ENCODE assay signal across 19 cellular contexts in genomic region chr17:40895106-40895730, GRCh38. TPM values are rescaled to one million over a fixed set of nuclear protein-coding genes. Genes with fewer than 3 reads are reported as not detected.
DNase-seq lines count a peak whose midpoint lies in the region; ATAC-seq, FAIRE-seq and TF ChIP-seq lines count a peak whose summit lies in the region.
"Had no signal": no experiment of that assay in that cellular context is flagged by ENCODE, and none has a peak within 500 bp of the region (broad histone marks: within the 10 kb centered on the region; RNA-seq: fewer than 3 reads in every experiment).

No MANE protein-coding gene starts in this region.

- no peak for FAIRE-seq in H1 (lab: Jason Lieb, UNC)
- FAIRE-seq: H54 had no signal

- H4K91ac ChIP-seq in IMR-90 (ENCODE audit: insufficient read depth, low read depth, low read length), result no peak overlapping the region
- no peak overlapping the region for H4K91ac ChIP-seq in H1 (replicated peaks; ENCODE audit: insufficient read length, low read length)

- TF ChIP-seq CTCF in AG10803 (conservative IDR thresholded peaks at IDR 0.05; ENCODE audit: low read length) (no peak), IMR-90 (conservative IDR thresholded peaks at IDR 0.05; ENCODE audit: low read depth, low read length) (no peak), H1 (IDR thresholded peaks at IDR 0.05; ENCODE audit: control extremely low read depth in 1 of 3, insufficient read depth in 1 of 3, low read depth in 1 of 3, low read length in 3 of 3) (no peak)

- H4K20me1 ChIP-seq in IMR-90 (ENCODE audit: insufficient read depth, low read length), result no peaks in the 10 kb centered on the region
- H4K20me1 ChIP-seq in H1 (replicated peaks in 1 of 2; ENCODE audit: control insufficient read depth in 1 of 2, insufficient read depth in 2 of 2, low read length in 2 of 2), result no peaks in the 10 kb centered on the region

- CTCF ChIA-PET in IMR-90 (lab: Yijun Ruan, JAX) (no interaction called here), H1 (lab: Charles Lee; ENCODE audit: partially characterized antibody) (interaction anchor here (0.9 kb wide), 1 partner anchor 434 kb away, joined by 3 read pairs; no protein-coding TSS in a partner anchor)

- no TSS peak for BruUV-seq in IMR-90 (replicated peaks; lab: Mats Ljungman, UMichigan)

- H3K36me3 ChIP-seq in IMR-90 (ENCODE audit: control insufficient read depth, insufficient read depth, low read length) (no peaks in the 10 kb centered on the region), H1 (ENCODE audit: control insufficient read depth in 2 of 4, insufficient read depth in 4 of 4, low read length in 3 of 4) (no peaks in the 10 kb centered on the region)

- no peak overlapping the region for H3K4ac ChIP-seq in IMR-90 (ENCODE audit: low read depth, low read length)
- H3K4ac ChIP-seq in H1 (replicated peaks; ENCODE audit: insufficient read length, low read depth, low read length), result no peak overlapping the region

- WGBS in IMR-90 (ENCODE audit: extremely low coverage in 2 of 2, insufficient read length in 1 of 2), 2 experiments, result no CpG with 5 or more reads among the region's 9 CpGs
- WGBS in H1 (ENCODE audit: extremely low coverage in 1 of 2, insufficient coverage in 1 of 2, insufficient read length in 1 of 2, insufficient replicate concordance in 2 of 2, low coverage in 1 of 2, low lambda C conversion rate in 2 of 2, missing lambda C conversion rate in 1 of 2), 2 experiments, result 92% methylated on average over 9 of the region's 9 CpGs; no CpG with 5 or more reads in 1 of the 2 experiments

- POLR2A ChIA-PET in IMR-90 (lab: Charles Lee; ENCODE audit: unreplicated experiment), result no interaction called here
- POLR2A ChIA-PET in H1 (lab: Charles Lee; ENCODE audit: partially characterized antibody), result no interaction called here

- H3K4me1 ChIP-seq in IMR-90 (ENCODE audit: control insufficient read depth, insufficient read depth, low read length) (peaks cover 2% of the 10 kb centered on the region; the same call in 1 of the 2 replicates), H1 (replicated peaks in 1 of 4; ENCODE audit: control insufficient read depth in 3 of 4, insufficient read depth in 4 of 4, low read length in 3 of 4) (no peaks in the 10 kb centered on the region)

- no peaks in the 10 kb centered on the region; the same call in 1 of the 2 replicates for H3K23me2 ChIP-seq in H1 (ENCODE audit: low read depth, low read length)

- H2BK20ac ChIP-seq in IMR-90 (ENCODE audit: low read depth, low read length) (no peak overlapping the region), H1 (ENCODE audit: low read length) (no peak overlapping the region)

- TF ChIP-seq RAD21 in IMR-90 (IDR thresholded peaks at IDR 0.05; ENCODE audit: low read length) (no peak), H1 (IDR thresholded peaks at IDR 0.05 in 1 of 2, conservative IDR thresholded peaks at IDR 0.05 in 1 of 2; ENCODE audit: low read depth in 2 of 2, low read length in 2 of 2) (no peak)

- H3K56ac ChIP-seq in IMR-90 (ENCODE audit: extremely low read depth, insufficient read depth, low read length) (no peak overlapping the region), H1 (replicated peaks; ENCODE audit: insufficient read length, low read depth, low read length) (no peak overlapping the region)

- H3K9me3 ChIP-seq in IMR-90 (ENCODE audit: control insufficient read depth, insufficient read depth, low read length) (no peaks in the 10 kb centered on the region), H1 (ENCODE audit: insufficient read depth in 2 of 2, low read depth in 1 of 2, low read length in 1 of 2) (no peaks in the 10 kb centered on the region)
- H3K9me3 ChIP-seq: SK-N-SH had no signal

- H2BK15ac ChIP-seq in IMR-90 (ENCODE audit: low read depth, low read length) (no peak overlapping the region), H1 (ENCODE audit: low read length) (no peak overlapping the region)

- TF ChIP-seq EP300 in H1 (IDR thresholded peaks at IDR 0.05; ENCODE audit: borderline replicate concordance in 1 of 2, low read depth in 2 of 2, low read length in 2 of 2), result no peak

- 0 out of 2 replicates have a peak, but pooled peaks cover 3% of the 10 kb centered on the region for H3K9me1 ChIP-seq in IMR-90 (ENCODE audit: insufficient read depth, low read length)

- H4K8ac ChIP-seq in IMR-90 (ENCODE audit: low read depth in 2 of 2, low read length in 2 of 2), result no peak overlapping the region
- no peak overlapping the region for H4K8ac ChIP-seq in H1 (ENCODE audit: extremely low read depth, insufficient read depth, low read length)

- H3K9ac ChIP-seq in IMR-90 (ENCODE audit: low read depth, low read length) (no peak overlapping the region), H1 (replicated peaks in 1 of 4; ENCODE audit: extremely low read depth in 1 of 4, low read depth in 3 of 4, low read length in 3 of 4) (no peak overlapping the region)
- H3K9ac ChIP-seq: SK-N-SH had no signal

- TF ChIP-seq POLR2A in IMR-90 (IDR thresholded peaks at IDR 0.05; ENCODE audit: low read depth, low read length) (no peak), H1 (IDR thresholded peaks at IDR 0.05; ENCODE audit: control extremely low read depth in 1 of 2, low read depth in 2 of 2, low read length in 2 of 2) (no peak)

- H3K23ac ChIP-seq in IMR-90 (ENCODE audit: low read depth, low read length), result no peak overlapping the region
- no peak overlapping the region for H3K23ac ChIP-seq in H1 (ENCODE audit: insufficient read length)

- H3K4me2 ChIP-seq in IMR-90 (ENCODE audit: low read depth, low read length), result no peak overlapping the region
- no peak overlapping the region for H3K4me2 ChIP-seq in H1 (ENCODE audit: insufficient read depth in 1 of 2, low read depth in 2 of 2, low read length in 2 of 2)
- H3K4me2 ChIP-seq: SK-N-SH had no signal

- intact Hi-C loops in IMR-90 (cut with micrococcal nuclease), result no loop called here

- H3K4me3 ChIP-seq in AG10803 (ENCODE audit: low read length) (no peak overlapping the region), IMR-90 (ENCODE audit: insufficient read depth, low read depth, low read length) (no peak overlapping the region), H1 (ENCODE audit: extremely low read depth in 1 of 4, insufficient read depth in 2 of 4, low read depth in 3 of 4, low read length in 4 of 4) (no peak overlapping the region)

- no peak overlapping the region for H3K27ac ChIP-seq in IMR-90 (ENCODE audit: insufficient read depth, low read length)
- no peak overlapping the region for H3K27ac ChIP-seq in H1 (ENCODE audit: low read depth, low read length)

- no peaks in the 10 kb centered on the region for H3K79me1 ChIP-seq in IMR-90 (ENCODE audit: low read depth in 1 of 2, low read length in 2 of 2)
- no peaks in the 10 kb centered on the region for H3K79me1 ChIP-seq in H1 (ENCODE audit: low read depth, low read length)

- H3K27me3 ChIP-seq in IMR-90 (ENCODE audit: control insufficient read depth, insufficient read depth, low read length), result peaks cover 10% of the 10 kb centered on the region
- no peaks in the 10 kb centered on the region for H3K27me3 ChIP-seq in H1 (replicated peaks in 1 of 4; ENCODE audit: control insufficient read depth in 3 of 4, extremely low read depth in 1 of 4, insufficient read depth in 3 of 4, low read length in 3 of 4)

- H4K5ac ChIP-seq in IMR-90 (ENCODE audit: low read depth, low read length) (no peak overlapping the region), H1 (ENCODE audit: insufficient read length, low read depth, low read length) (no peak overlapping the region)

- no peak for ATAC-seq in IMR-90 (ENCODE audit: low read depth)
- no peak for ATAC-seq in stimulated activated naive CD8-positive, alpha-beta T cell treated with anti-CD3 and anti-CD28 coated beads, Interleukin-15, Interleukin-2, amounts not matched to agents 100 U/mL and 50 U/mL, for 24 hours

- dilution Hi-C loops in IMR-90 (cut with HindIII; ENCODE audit: low sequenced_read_pairs, unreplicated experiment), result no loop called here

- H2BK5ac ChIP-seq in IMR-90 (ENCODE audit: low read depth, low read length, poor library complexity, severe bottlenecking) (no peak overlapping the region), H1 (ENCODE audit: low read depth, low read length) (no peak overlapping the region)

- H2BK12ac ChIP-seq in H1 (ENCODE audit: low read depth, low read length), result no peak overlapping the region

- DNase-seq in AG10803 (ENCODE audit: low read depth) (peak; percentile 8), IMR-90 (no peak), NOMO-1 treated with dmso at 0.1 percent for 144 hours (lab: John Stamatoyannopoulos, UW; ENCODE audit: unreplicated experiment) (peak; percentile 50), H1 (ENCODE audit: low read depth in 1 of 2, low spot score in 2 of 2) (no peak), COLO668 (lab: John Stamatoyannopoulos, UW; ENCODE audit: unreplicated experiment) (no peak), OCI-M1 (lab: John Stamatoyannopoulos, UW) (no peak), mucosa of gallbladder (ENCODE audit: low spot score) (no peak)
- no peak for DNase-seq in stimulated activated naive CD8-positive, alpha-beta T cell treated with anti-CD3 and anti-CD28 coated beads, Interleukin-15, Interleukin-2, amounts not matched to agents 100 U/mL and 50 U/mL, for 24 hours
- DNase-seq: CD4-positive, alpha-beta memory T cell; NCI-H1105 treated with DMSO at 0.1 percent for 48 hours; NCI-H187 treated with DMSO at 0.1 percent for 48 hours; NCI-H2171; NCI-H446 treated with DMSO at 0.1 percent for 48 hours; SK-N-SH had no signal

- H2BK120ac ChIP-seq in IMR-90 (ENCODE audit: low read depth, low read length) (no peak overlapping the region), H1 (replicated peaks; ENCODE audit: low read depth, low read length) (no peak overlapping the region)

- H3K18ac ChIP-seq in IMR-90 (ENCODE audit: low read depth, low read length) (no peak overlapping the region), H1 (ENCODE audit: extremely low read depth, low read length) (no peak overlapping the region)

- H3K14ac ChIP-seq in IMR-90 (replicated peaks; ENCODE audit: low read depth, low read length), result no peak overlapping the region
- H3K14ac ChIP-seq in H1 (ENCODE audit: insufficient read length), result no peak overlapping the region

- no peaks in the 10 kb centered on the region for H3K79me2 ChIP-seq in H1 (ENCODE audit: control insufficient read depth in 1 of 2, insufficient read depth in 2 of 2, low read length in 2 of 2)

- H2AK5ac ChIP-seq in IMR-90 (ENCODE audit: low read depth, low read length) (no peak overlapping the region), H1 (ENCODE audit: low read depth, low read length) (no peak overlapping the region)

- in situ Hi-C loops in IMR-90 (cut with MboI; ENCODE audit: low sequenced_read_pairs), result no loop called here

- H2AFZ ChIP-seq in IMR-90 (replicated peaks; ENCODE audit: low read length, poor library complexity) (peak overlapping the region; percentile 75), H1 (ENCODE audit: low read length) (peak overlapping the region; percentile 91)

- no peak overlapping the region for H2AK9ac ChIP-seq in IMR-90 (replicated peaks; ENCODE audit: low read depth, low read length, poor library complexity)

RNA-seq across cellular contexts. Expression of gene KRT20, which starts 10.2 kb away (rescaled TPM):
- total RNA-seq in IMR-90 (2012; rRNA removed) (not detected in 2 replicates), mucosa of gallbladder (0.32 TPM)
- polyA plus RNA-seq in IMR-90 (2012; rRNA removed) (not detected in 2 replicates), H1 (2011; rRNA removed) (not detected in 2 replicates)
- polyA plus RNA-seq in IMR-90 (2012; cell fraction: cytosol; rRNA removed), result not detected in 2 replicates
- not detected in 2 replicates for polyA plus RNA-seq in IMR-90 (2012; cell fraction: nucleus; rRNA removed; ENCODE audit: low replicate concordance)
- not detected in 2 replicates for total RNA-seq in H1 (2021; fragmentation: NEBNext Ultra II Directional; extraction: Animal tissue kit (Norgen Biotek cat#: 25700))
- not detected for polyA plus RNA-seq in H1 (2011; cell fraction: cytosol; rRNA removed)
- polyA plus RNA-seq in H1 (2011; cell fraction: nucleus; rRNA removed), result not detected
- polyA plus RNA-seq in H1 (2012, experiment 1 of 2), result not detected in 4 replicates
- not detected for polyA plus RNA-seq in H1 (2012, experiment 2 of 2)
- not detected for polyA plus RNA-seq in H1 (2013, experiment 1 of 2)
- not detected for polyA plus RNA-seq in H1 (2013, experiment 2 of 2)
- polyA minus RNA-seq in H1 (2011; rRNA and poly(A)+ RNA removed), result not detected in 2 replicates
- not detected for polyA minus RNA-seq in H1 (2011; cell fraction: cytosol; rRNA and poly(A)+ RNA removed)
- not detected for polyA minus RNA-seq in H1 (2011; cell fraction: nucleus; rRNA and poly(A)+ RNA removed)
- total RNA-seq: A673; CD4-positive, alpha-beta memory T cell; LHCN-M2; OCI-LY7; T-helper 1 cell treated with Interleukin-12 subunit alpha and Interleukin-12 subunit beta and Interleukin-4 antibody, amounts not matched to agents 30 ng/mL and 1 ng/mL, for 36 hours had no signal
- polyA plus RNA-seq: CD4-positive, alpha-beta memory T cell; SK-N-SH had no signal

RNA-seq across cellular contexts. Expression of gene KRT12, which starts 28.2 kb away (rescaled TPM):
- total RNA-seq in IMR-90 (2012; rRNA removed) (not detected in 2 replicates), mucosa of gallbladder (not detected)
- polyA plus RNA-seq in IMR-90 (2012; rRNA removed) (not detected in 2 replicates), H1 (2011; rRNA removed) (0.03 TPM in 1 of 2 replicates, not detected in the other)
- 0.02 and 0.54 TPM in 2 replicates for polyA plus RNA-seq in IMR-90 (2012; cell fraction: cytosol; rRNA removed)
- polyA plus RNA-seq in IMR-90 (2012; cell fraction: nucleus; rRNA removed; ENCODE audit: low replicate concordance), result not detected in 2 replicates
- total RNA-seq in H1 (2021; fragmentation: NEBNext Ultra II Directional; extraction: Animal tissue kit (Norgen Biotek cat#: 25700)), result not detected in 2 replicates
- polyA plus RNA-seq in H1 (2011; cell fraction: cytosol; rRNA removed), result not detected
- polyA plus RNA-seq in H1 (2011; cell fraction: nucleus; rRNA removed), result not detected
- polyA plus RNA-seq in H1 (2012, experiment 1 of 2), result not detected in 4 replicates
- not detected for polyA plus RNA-seq in H1 (2012, experiment 2 of 2)
- polyA plus RNA-seq in H1 (2013, experiment 1 of 2), result not detected
- polyA plus RNA-seq in H1 (2013, experiment 2 of 2), result not detected
- polyA minus RNA-seq in H1 (2011; rRNA and poly(A)+ RNA removed), result not detected in 2 replicates
- not detected for polyA minus RNA-seq in H1 (2011; cell fraction: cytosol; rRNA and poly(A)+ RNA removed)
- not detected for polyA minus RNA-seq in H1 (2011; cell fraction: nucleus; rRNA and poly(A)+ RNA removed)
- total RNA-seq: A673; CD4-positive, alpha-beta memory T cell; LHCN-M2; OCI-LY7; T-helper 1 cell treated with Interleukin-12 subunit alpha and Interleukin-12 subunit beta and Interleukin-4 antibody, amounts not matched to agents 30 ng/mL and 1 ng/mL, for 36 hours had no signal
- polyA plus RNA-seq: CD4-positive, alpha-beta memory T cell; SK-N-SH had no signal

RNA-seq across cellular contexts. Expression of gene KRT23, which starts 42.2 kb away (rescaled TPM):
- total RNA-seq in IMR-90 (2012; rRNA removed), result 0.28 and 0.36 TPM in 2 replicates
- 0.32 and 0.39 TPM in 2 replicates for polyA plus RNA-seq in IMR-90 (2012; rRNA removed)
- 0.11 and 0.41 TPM in 2 replicates for polyA plus RNA-seq in IMR-90 (2012; cell fraction: cytosol; rRNA removed)
- 0.09 and 0.17 TPM in 2 replicates for polyA plus RNA-seq in IMR-90 (2012; cell fraction: nucleus; rRNA removed; ENCODE audit: low replicate concordance)
- not detected in 2 replicates for total RNA-seq in H1 (2021; fragmentation: NEBNext Ultra II Directional; extraction: Animal tissue kit (Norgen Biotek cat#: 25700))
- not detected in 2 replicates for polyA plus RNA-seq in H1 (2011; rRNA removed)
- polyA plus RNA-seq in H1 (2011; cell fraction: cytosol; rRNA removed), result not detected
- not detected for polyA plus RNA-seq in H1 (2011; cell fraction: nucleus; rRNA removed)
- not detected in 4 replicates for polyA plus RNA-seq in H1 (2012, experiment 1 of 2)
- polyA plus RNA-seq in H1 (2012, experiment 2 of 2), result not detected
- not detected for polyA plus RNA-seq in H1 (2013, experiment 1 of 2)
- polyA plus RNA-seq in H1 (2013, experiment 2 of 2), result not detected
- polyA minus RNA-seq in H1 (2011; rRNA and poly(A)+ RNA removed), result not detected in 2 replicates
- polyA minus RNA-seq in H1 (2011; cell fraction: cytosol; rRNA and poly(A)+ RNA removed), result not detected
- polyA minus RNA-seq in H1 (2011; cell fraction: nucleus; rRNA and poly(A)+ RNA removed), result not detected
- total RNA-seq in mucosa of gallbladder, result 7.0 TPM
- total RNA-seq: A673; CD4-positive, alpha-beta memory T cell; LHCN-M2; OCI-LY7; T-helper 1 cell treated with Interleukin-12 subunit alpha and Interleukin-12 subunit beta and Interleukin-4 antibody, amounts not matched to agents 30 ng/mL and 1 ng/mL, for 36 hours had no signal
- polyA plus RNA-seq: SK-N-SH had no signal

Comparison
In these comparisons a context has a peak if more than half of its experiments do, and no peak if none do; other contexts are left out.
1. DNase-seq: peak in AG10803 (single experiment) and NOMO-1 treated with dmso at 0.1 percent for 144 hours (single experiment); none in IMR-90 (single experiment), H1 (0 of 2), stimulated activated naive CD8-positive, alpha-beta T cell treated with anti-CD3 and anti-CD28 coated beads, Interleukin-15, Interleukin-2, amounts not matched to agents 100 U/mL and 50 U/mL, for 24 hours (single experiment), COLO668 (single experiment), OCI-M1 (single experiment) and mucosa of gallbladder (single experiment).